ENCODE assay signal across 2 cellular contexts in the genomic region with DNA sequence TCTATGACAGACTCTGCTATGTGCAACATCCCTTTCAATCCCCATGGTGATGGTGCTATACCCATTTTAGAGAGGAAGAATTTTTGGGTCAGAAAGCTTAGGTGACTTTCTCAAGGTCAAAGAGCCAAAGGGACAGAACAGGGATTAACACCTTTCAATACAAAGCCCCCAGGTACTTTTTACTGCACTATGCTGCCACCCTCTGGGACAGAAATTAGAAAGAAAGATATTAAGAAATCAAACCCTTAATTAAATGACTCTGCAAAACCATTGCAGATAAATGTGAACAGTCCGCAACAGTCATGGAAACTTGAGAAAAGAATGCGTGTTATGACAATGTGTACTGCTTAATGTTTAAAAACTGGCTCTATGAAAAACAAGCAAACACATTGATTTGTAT.
TF ChIP-seq lines count a peak whose summit lies in the region.

No MANE protein-coding gene starts in this region.

TF ChIP-seq in liver, 16 proteins besides CTCF, POLR2A, EP300 and RAD21 (continued from another document):
- TF ChIP-seq, protein P1, sequence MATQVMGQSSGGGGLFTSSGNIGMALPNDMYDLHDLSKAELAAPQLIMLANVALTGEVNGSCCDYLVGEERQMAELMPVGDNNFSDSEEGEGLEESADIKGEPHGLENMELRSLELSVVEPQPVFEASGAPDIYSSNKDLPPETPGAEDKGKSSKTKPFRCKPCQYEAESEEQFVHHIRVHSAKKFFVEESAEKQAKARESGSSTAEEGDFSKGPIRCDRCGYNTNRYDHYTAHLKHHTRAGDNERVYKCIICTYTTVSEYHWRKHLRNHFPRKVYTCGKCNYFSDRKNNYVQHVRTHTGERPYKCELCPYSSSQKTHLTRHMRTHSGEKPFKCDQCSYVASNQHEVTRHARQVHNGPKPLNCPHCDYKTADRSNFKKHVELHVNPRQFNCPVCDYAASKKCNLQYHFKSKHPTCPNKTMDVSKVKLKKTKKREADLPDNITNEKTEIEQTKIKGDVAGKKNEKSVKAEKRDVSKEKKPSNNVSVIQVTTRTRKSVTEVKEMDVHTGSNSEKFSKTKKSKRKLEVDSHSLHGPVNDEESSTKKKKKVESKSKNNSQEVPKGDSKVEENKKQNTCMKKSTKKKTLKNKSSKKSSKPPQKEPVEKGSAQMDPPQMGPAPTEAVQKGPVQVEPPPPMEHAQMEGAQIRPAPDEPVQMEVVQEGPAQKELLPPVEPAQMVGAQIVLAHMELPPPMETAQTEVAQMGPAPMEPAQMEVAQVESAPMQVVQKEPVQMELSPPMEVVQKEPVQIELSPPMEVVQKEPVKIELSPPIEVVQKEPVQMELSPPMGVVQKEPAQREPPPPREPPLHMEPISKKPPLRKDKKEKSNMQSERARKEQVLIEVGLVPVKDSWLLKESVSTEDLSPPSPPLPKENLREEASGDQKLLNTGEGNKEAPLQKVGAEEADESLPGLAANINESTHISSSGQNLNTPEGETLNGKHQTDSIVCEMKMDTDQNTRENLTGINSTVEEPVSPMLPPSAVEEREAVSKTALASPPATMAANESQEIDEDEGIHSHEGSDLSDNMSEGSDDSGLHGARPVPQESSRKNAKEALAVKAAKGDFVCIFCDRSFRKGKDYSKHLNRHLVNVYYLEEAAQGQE (IDR thresholded peaks at IDR 0.05), result no peak
- TF ChIP-seq NR2F2 (IDR thresholded peaks at IDR 0.05) (no peak), FOXA1 (IDR thresholded peaks at IDR 0.05) (no peak), GABPA (IDR thresholded peaks at IDR 0.05 in 1 of 2, conservative IDR thresholded peaks at IDR 0.05 in 1 of 2) (no peak), TAF1 (conservative IDR thresholded peaks at IDR 0.05) (no peak), EGR1 (IDR thresholded peaks at IDR 0.05; ENCODE audit: low read depth in 2 of 2) (no peak), JUND (IDR thresholded peaks at IDR 0.05) (no peak), YY1 (IDR thresholded peaks at IDR 0.05) (no peak), RXRA (IDR thresholded peaks at IDR 0.05) (no peak)
- TF ChIP-seq, protein P2, sequence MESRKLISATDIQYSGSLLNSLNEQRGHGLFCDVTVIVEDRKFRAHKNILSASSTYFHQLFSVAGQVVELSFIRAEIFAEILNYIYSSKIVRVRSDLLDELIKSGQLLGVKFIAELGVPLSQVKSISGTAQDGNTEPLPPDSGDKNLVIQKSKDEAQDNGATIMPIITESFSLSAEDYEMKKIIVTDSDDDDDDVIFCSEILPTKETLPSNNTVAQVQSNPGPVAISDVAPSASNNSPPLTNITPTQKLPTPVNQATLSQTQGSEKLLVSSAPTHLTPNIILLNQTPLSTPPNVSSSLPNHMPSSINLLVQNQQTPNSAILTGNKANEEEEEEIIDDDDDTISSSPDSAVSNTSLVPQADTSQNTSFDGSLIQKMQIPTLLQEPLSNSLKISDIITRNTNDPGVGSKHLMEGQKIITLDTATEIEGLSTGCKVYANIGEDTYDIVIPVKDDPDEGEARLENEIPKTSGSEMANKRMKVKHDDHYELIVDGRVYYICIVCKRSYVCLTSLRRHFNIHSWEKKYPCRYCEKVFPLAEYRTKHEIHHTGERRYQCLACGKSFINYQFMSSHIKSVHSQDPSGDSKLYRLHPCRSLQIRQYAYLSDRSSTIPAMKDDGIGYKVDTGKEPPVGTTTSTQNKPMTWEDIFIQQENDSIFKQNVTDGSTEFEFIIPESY (IDR thresholded peaks at IDR 0.05), result no peak
- TF ChIP-seq, protein P3, sequence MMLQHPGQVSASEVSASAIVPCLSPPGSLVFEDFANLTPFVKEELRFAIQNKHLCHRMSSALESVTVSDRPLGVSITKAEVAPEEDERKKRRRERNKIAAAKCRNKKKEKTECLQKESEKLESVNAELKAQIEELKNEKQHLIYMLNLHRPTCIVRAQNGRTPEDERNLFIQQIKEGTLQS (IDR thresholded peaks at IDR 0.05), result no peak
- TF ChIP-seq, protein P4, sequence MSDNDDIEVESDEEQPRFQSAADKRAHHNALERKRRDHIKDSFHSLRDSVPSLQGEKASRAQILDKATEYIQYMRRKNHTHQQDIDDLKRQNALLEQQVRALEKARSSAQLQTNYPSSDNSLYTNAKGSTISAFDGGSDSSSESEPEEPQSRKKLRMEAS (IDR thresholded peaks at IDR 0.05), result no peak

TF ChIP-seq in HepG2, 621 proteins besides CTCF, POLR2A, EP300 and RAD21 (continued from another document):
- TF ChIP-seq, protein P5, sequence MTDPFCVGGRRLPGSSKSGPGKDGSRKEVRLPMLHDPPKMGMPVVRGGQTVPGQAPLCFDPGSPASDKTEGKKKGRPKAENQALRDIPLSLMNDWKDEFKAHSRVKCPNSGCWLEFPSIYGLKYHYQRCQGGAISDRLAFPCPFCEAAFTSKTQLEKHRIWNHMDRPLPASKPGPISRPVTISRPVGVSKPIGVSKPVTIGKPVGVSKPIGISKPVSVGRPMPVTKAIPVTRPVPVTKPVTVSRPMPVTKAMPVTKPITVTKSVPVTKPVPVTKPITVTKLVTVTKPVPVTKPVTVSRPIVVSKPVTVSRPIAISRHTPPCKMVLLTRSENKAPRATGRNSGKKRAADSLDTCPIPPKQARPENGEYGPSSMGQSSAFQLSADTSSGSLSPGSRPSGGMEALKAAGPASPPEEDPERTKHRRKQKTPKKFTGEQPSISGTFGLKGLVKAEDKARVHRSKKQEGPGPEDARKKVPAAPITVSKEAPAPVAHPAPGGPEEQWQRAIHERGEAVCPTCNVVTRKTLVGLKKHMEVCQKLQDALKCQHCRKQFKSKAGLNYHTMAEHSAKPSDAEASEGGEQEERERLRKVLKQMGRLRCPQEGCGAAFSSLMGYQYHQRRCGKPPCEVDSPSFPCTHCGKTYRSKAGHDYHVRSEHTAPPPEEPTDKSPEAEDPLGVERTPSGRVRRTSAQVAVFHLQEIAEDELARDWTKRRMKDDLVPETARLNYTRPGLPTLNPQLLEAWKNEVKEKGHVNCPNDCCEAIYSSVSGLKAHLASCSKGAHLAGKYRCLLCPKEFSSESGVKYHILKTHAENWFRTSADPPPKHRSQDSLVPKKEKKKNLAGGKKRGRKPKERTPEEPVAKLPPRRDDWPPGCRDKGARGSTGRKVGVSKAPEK (CRISPR knock-in tag; IDR thresholded peaks at IDR 0.05; ENCODE audit: borderline replicate concordance), result no peak
- no peak for TF ChIP-seq SIX4 (CRISPR knock-in tag; IDR thresholded peaks at IDR 0.05)
TF ChIP-seq in HepG2: peak in this region for 0.
